In the genomic region with DNA sequence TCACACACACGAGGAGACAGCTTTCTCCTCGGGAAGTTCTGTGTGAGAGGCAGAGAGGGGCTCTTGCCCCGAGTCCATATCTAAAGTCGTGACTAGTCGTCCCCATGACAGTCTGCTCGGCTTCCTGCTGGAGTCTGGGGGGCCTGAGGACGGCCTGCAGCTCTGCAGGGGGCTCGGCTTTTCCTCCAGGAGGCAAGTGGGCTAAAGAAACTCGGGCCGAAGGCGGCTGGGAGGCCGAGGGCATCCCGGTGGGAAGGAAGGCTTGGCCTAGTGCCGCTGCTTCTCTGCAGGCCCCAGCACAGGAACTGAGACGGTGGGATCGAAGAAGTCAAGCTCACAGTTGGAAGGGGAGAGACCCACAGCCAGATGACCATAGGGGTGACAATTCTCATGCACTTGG, we compare ENCODE assay signal across 12 cellular contexts.
"Had no signal": no experiment of that assay in that cellular context is flagged by ENCODE, and none has a peak within 500 bp of the region (broad histone marks: within the 10 kb centered on the region; RNA-seq: fewer than 3 reads in every experiment).

No MANE protein-coding gene starts in this region.

- H3K9me3 ChIP-seq: esophagus squamous epithelium had no signal

- H3K36me3 ChIP-seq: esophagus squamous epithelium had no signal

- H3K79me2 ChIP-seq: parathyroid adenoma had no signal

- H3K9ac ChIP-seq: parathyroid adenoma had no signal

- H3K27ac Mint-ChIP-seq: activated naive CD8-positive, alpha-beta T cell; T-helper 1 cell treated with Interleukin-12 subunit alpha and Interleukin-12 subunit beta and Interleukin-4 antibody, amounts not matched to agents 30 μg/mL and 1 μg/mL, for 36 hours had no signal

- ATAC-seq: activated T-cell treated with anti-CD3 and anti-CD28 coated beads, Interleukin-2, amount 50 U/mL, for 4 hours; right cardiac atrium; stimulated activated naive CD8-positive, alpha-beta T cell treated with anti-CD3 and anti-CD28 coated beads, Interleukin-15, Interleukin-2, amounts not matched to agents 100 U/mL and 50 U/mL, for 24 hours had no signal

- H3K9me3 Mint-ChIP-seq: activated T-cell treated with anti-CD3 and anti-CD28 coated beads, Interleukin-2, amount 50 U/mL, for 4 hours; T-helper 1 cell treated with Interleukin-12 subunit alpha and Interleukin-12 subunit beta and Interleukin-4 antibody, amounts not matched to agents 30 μg/mL and 1 μg/mL, for 36 hours had no signal

- H3K4me3 ChIP-seq: esophagus squamous epithelium had no signal

- H3K4me3 Mint-ChIP-seq: activated naive CD8-positive, alpha-beta T cell; activated T-cell treated with anti-CD3 and anti-CD28 coated beads, Interleukin-2, amount 50 U/mL, for 4 hours; T-helper 1 cell treated with Interleukin-12 subunit alpha and Interleukin-12 subunit beta and Interleukin-4 antibody, amounts not matched to agents 30 μg/mL and 1 μg/mL, for 36 hours had no signal

- H3K27me3 Mint-ChIP-seq: activated naive CD8-positive, alpha-beta T cell had no signal

- H3K27ac ChIP-seq: esophagus squamous epithelium, parathyroid adenoma had no signal

- DNase-seq: activated CD4-positive, alpha-beta T cell treated with anti-CD3 and anti-CD28 coated beads, Interleukin-2, amount 50 U/mL, for 4 hours; activated effector memory CD4-positive, alpha-beta T cell treated with anti-CD3 and anti-CD28 coated beads, Interleukin-2, amount 50 U/mL, for 16 hours; activated T-cell treated with anti-CD3 and anti-CD28 coated beads, Interleukin-2, amount 50 U/mL, for 4 hours; esophagus squamous epithelium; foreskin fibroblast; glutamatergic neuron; right cardiac atrium; stimulated activated CD4-positive, alpha-beta T cell treated with anti-CD3 and anti-CD28 coated beads, Interleukin-12 subunit alpha, Interleukin-12 subunit beta, amount 100 ng/mL, for 4 hours; stimulated activated naive CD8-positive, alpha-beta T cell treated with anti-CD3 and anti-CD28 coated beads, Interleukin-15, Interleukin-2, amounts not matched to agents 100 U/mL and 50 U/mL, for 24 hours had no signal

- H3K36me3 Mint-ChIP-seq: activated naive CD8-positive, alpha-beta T cell had no signal

- H2AFZ ChIP-seq: parathyroid adenoma had no signal
